17 cellular contexts compared by ENCODE assay signal in the genomic region with DNA sequence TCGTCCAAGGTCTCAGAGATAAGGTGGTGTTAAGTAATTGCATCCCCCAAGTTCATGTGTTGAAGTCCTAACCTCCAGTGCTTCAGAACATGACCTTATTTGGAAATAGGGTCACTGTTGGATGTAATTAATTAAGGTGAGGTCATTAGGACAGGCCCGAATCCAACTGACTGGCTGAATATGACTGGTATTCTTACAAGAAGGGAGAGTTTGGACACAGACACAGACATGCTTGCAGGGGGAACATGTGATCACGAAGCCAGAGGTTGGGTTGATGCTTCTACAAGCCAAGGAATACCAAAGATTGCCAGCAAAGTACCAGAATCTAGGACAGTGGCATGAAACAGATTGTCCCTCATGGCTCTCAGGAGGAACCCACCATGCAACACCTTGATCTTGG.
"Had no signal": no experiment of that assay in that cellular context is flagged by ENCODE, and none has a peak within 500 bp of the region (broad histone marks: within the 10 kb centered on the region; RNA-seq: fewer than 3 reads in every experiment).

No MANE protein-coding gene starts in this region.

- H3K27ac Mint-ChIP-seq: activated naive CD8-positive, alpha-beta T cell treated with anti-CD3 and anti-CD28 coated beads, Interleukin-2, amount 10 ng/mL, durations not matched to agents 7 days and 5 days; effector memory CD8-positive, alpha-beta T cell; neural progenitor cell; stimulated activated naive CD8-positive, alpha-beta T cell treated with anti-CD3 and anti-CD28 coated beads, Interleukin-15, Interleukin-2, amounts not matched to agents 100 ng/mL and 50 ng/mL, for 24 hours had no signal

- H3K27me3 Mint-ChIP-seq: stimulated activated naive CD8-positive, alpha-beta T cell treated with anti-CD3 and anti-CD28 coated beads, Interleukin-15, Interleukin-2, amounts not matched to agents 100 ng/mL and 50 ng/mL, for 24 hours had no signal

- DNase-seq: activated CD4-positive, CD25-positive, alpha-beta regulatory T cell treated with anti-CD3 and anti-CD28 coated beads, Interleukin-2, amount 50 U/mL, for 72 hours; activated naive CD4-positive, alpha-beta T cell; activated naive CD8-positive, alpha-beta T cell treated with anti-CD3 and anti-CD28 coated beads, Interleukin-2, amount 10 ng/mL, durations not matched to agents 7 days and 5 days; dermis blood vessel endothelial cell; effector memory CD8-positive, alpha-beta T cell; pancreas; retina; SK-N-SH; small intestine; T-cell; T-helper 9 cell had no signal

- H2AFZ ChIP-seq: neural progenitor cell had no signal

- H3K4me2 ChIP-seq: neural progenitor cell, SK-N-SH had no signal

- FAIRE-seq: bronchial epithelial cell, pancreas, small intestine, urothelium cell line had no signal

- H3K27ac ChIP-seq: epithelial cell of prostate, neural progenitor cell had no signal

- H3K4me1 ChIP-seq: neural progenitor cell, pancreas had no signal

- H3K9ac ChIP-seq: neural progenitor cell, SK-N-SH had no signal

- H3K36me3 Mint-ChIP-seq: activated naive CD8-positive, alpha-beta T cell treated with anti-CD3 and anti-CD28 coated beads, Interleukin-2, amount 10 ng/mL, durations not matched to agents 7 days and 5 days; mesothelial cell of epicardium; neural progenitor cell; T-cell had no signal

- H3K27me3 ChIP-seq: neural progenitor cell, pancreas had no signal

- H3K9me2 ChIP-seq: SK-N-SH had no signal

- H3K9me3 ChIP-seq: pancreas, SK-N-SH had no signal

- ATAC-seq: effector memory CD8-positive, alpha-beta T cell; T-cell had no signal

- H3K4me3 ChIP-seq: neural progenitor cell, pancreas had no signal

- H3K36me3 ChIP-seq: neural progenitor cell, pancreas had no signal

- H3K9me3 Mint-ChIP-seq: activated naive CD8-positive, alpha-beta T cell treated with anti-CD3 and anti-CD28 coated beads, Interleukin-2, amount 10 ng/mL, durations not matched to agents 7 days and 5 days; effector memory CD8-positive, alpha-beta T cell; mesothelial cell of epicardium; stimulated activated naive CD8-positive, alpha-beta T cell treated with anti-CD3 and anti-CD28 coated beads, Interleukin-15, Interleukin-2, amounts not matched to agents 100 ng/mL and 50 ng/mL, for 24 hours; T-cell had no signal

- H3K4me3 Mint-ChIP-seq: activated naive CD8-positive, alpha-beta T cell treated with anti-CD3 and anti-CD28 coated beads, Interleukin-2, amount 10 ng/mL, durations not matched to agents 7 days and 5 days; effector memory CD8-positive, alpha-beta T cell; mesothelial cell of epicardium; neural progenitor cell; stimulated activated naive CD8-positive, alpha-beta T cell treated with anti-CD3 and anti-CD28 coated beads, Interleukin-15, Interleukin-2, amounts not matched to agents 100 ng/mL and 50 ng/mL, for 24 hours; T-cell had no signal
